ENCODE assay signal across 8 cellular contexts in the genomic region with DNA sequence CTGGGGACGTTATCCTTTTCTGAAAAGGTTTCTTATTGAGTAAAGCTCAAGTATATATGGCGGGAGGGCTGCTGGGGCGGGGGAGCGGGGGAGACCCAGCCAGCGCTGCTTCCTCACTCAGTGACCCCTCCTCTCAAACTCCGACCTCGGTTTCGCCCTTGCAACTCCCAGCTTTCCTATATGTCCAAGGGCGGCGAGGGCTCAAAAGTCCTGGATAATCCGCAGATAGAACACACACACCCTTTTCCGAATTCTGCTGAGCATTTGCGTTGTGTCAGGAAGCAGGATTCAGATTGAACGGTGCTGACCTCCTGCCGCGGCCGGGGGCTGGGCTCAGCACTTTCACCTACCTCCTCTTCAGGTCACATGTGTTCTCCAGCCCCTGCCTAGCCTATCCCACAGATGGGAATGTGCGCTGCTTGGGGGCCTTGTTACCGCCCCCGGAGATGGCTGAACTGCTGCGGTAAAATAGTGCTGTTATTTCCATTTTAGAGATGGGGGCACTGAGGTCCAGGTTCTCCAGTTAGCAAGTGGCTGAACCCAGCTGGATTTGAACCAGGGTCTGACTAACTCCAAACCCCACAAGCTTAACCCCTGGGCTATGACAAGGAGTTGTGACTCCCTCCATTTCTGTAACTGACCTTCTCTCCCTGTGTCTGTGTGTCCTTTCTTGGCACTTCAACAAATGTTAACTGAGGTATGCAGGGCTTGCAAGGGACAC. TPM values are rescaled to one million over a fixed set of nuclear protein-coding genes. Genes with fewer than 3 reads are reported as not detected.
DNase-seq lines count a peak whose midpoint lies in the region; ATAC-seq, FAIRE-seq and TF ChIP-seq lines count a peak whose summit lies in the region.

No MANE protein-coding gene starts in this region.

- no peak for TF ChIP-seq POLR2A in K562 (conservative IDR thresholded peaks at IDR 0.05)

- peak overlapping the region; percentile 92 for H3K4me3 Mint-ChIP-seq in mesothelial cell of epicardium

- intact Hi-C loops in K562 (cut with micrococcal nuclease) = loop anchor here (5.0 kb wide), 3 partner anchors 97 to 307 kb away; no protein-coding TSS in a partner anchor

- peak overlapping the region in 1 of 2 experiments; percentile 89; a peak in 3 of 4 replicates for H3K9ac ChIP-seq in K562 (ENCODE audit: insufficient read depth in 1 of 2, low read depth in 2 of 2, low read length in 2 of 2)

- H3K9me1 ChIP-seq in K562 (ENCODE audit: control insufficient read depth, insufficient read depth, low read length) = peaks cover 6% of the 10 kb centered on the region

- H3K27ac ChIP-seq in AG04450 (ENCODE audit: low read depth, low read length) (no peak overlapping the region), K562 (ENCODE audit: extremely low read depth, low read depth, low read length) (no peak overlapping the region)

- peaks cover 41% of the 10 kb centered on the region for H3K79me2 ChIP-seq in K562 (ENCODE audit: control insufficient read depth, insufficient read depth, low read length)

- ATAC-seq in K562 = no peak
- ATAC-seq in GM21576 (IDR thresholded peaks at IDR 0.05; ENCODE audit: unreplicated experiment) = no peak
- ATAC-seq in HG03521 (IDR thresholded peaks at IDR 0.05; ENCODE audit: unreplicated experiment) = no peak
- no peak for ATAC-seq in GM18870 (IDR thresholded peaks at IDR 0.05; ENCODE audit: unreplicated experiment)

- WGBS in K562 (ENCODE audit: insufficient coverage, low coverage, missing lambda C conversion rate) = 49% methylated on average over 21 of the region's 21 CpGs

- peak overlapping the region; percentile 93 for H2AFZ ChIP-seq in K562 (ENCODE audit: low read depth, low read length)

- H4K20me1 ChIP-seq in K562 (replicated peaks; ENCODE audit: control insufficient read depth, insufficient read depth, low read length) = peaks cover 14% of the 10 kb centered on the region

- no peak for TF ChIP-seq RAD21 in K562 (CRISPR knock-in tag; conservative IDR thresholded peaks at IDR 0.05 in 1 of 2, IDR thresholded peaks at IDR 0.05 in 1 of 2)

- H3K4me3 ChIP-seq in AG04450 (ENCODE audit: low read depth, low read length) = peak overlapping the region; percentile 64
- H3K4me3 ChIP-seq in HFF-Myc (replicated peaks; ENCODE audit: low read depth, low read length) = peak overlapping the region; percentile 81
- peak overlapping the region; percentile 89 for H3K4me3 ChIP-seq in K562

- peak overlapping the region; percentile 28 for H3K27ac Mint-ChIP-seq in mesothelial cell of epicardium

- no peaks in the 10 kb centered on the region for H3K36me3 ChIP-seq in K562 (ENCODE audit: control insufficient read depth, insufficient read depth, low read length)

- H3K9me3 ChIP-seq in AG04450 (ENCODE audit: control insufficient read depth, insufficient read depth, low read length) (no peaks in the 10 kb centered on the region; the same call in 1 of the 2 replicates), K562 (replicated peaks; ENCODE audit: control insufficient read depth, insufficient read depth, low read depth, low read length) (no peaks in the 10 kb centered on the region)

- H3K36me3 Mint-ChIP-seq in mesothelial cell of epicardium = no peaks in the 10 kb centered on the region

- TF ChIP-seq CTCF in AG04450 (IDR thresholded peaks at IDR 0.05; ENCODE audit: low read depth, low read length) = no peak
- no peak for TF ChIP-seq CTCF in HFF-Myc (IDR thresholded peaks at IDR 0.05; ENCODE audit: low read depth, low read length, missing control alignments)
- no peak for TF ChIP-seq CTCF in K562 (IDR thresholded peaks at IDR 0.05 in 2 of 3, conservative IDR thresholded peaks at IDR 0.05 in 1 of 3; ENCODE audit: insufficient read depth in 2 of 3, low read depth in 1 of 3, low read length in 3 of 3)
- no peak for TF ChIP-seq CTCF in mesothelial cell of epicardium (IDR thresholded peaks at IDR 0.05; ENCODE audit: unreplicated experiment)

- CTCF ChIA-PET in AG04450 (lab: Charles Lee) = interaction anchor here (0.6 to 10.7 kb wide), 17 partner anchors 14 to 305 kb away, joined by 3 to 180 read pairs (median 7); a partner anchor contains a TSS
- CTCF ChIA-PET in K562 (lab: Yijun Ruan, JAX; ENCODE audit: low intra/inter-chr PET ratio) = interaction anchor here (0.7 to 3.0 kb wide), 6 partner anchors 49 to 209 kb away, joined by 3 to 21 read pairs (median 7); no protein-coding TSS in a partner anchor

- no peak for DNase-seq in AG04450 (ENCODE audit: low read depth, low spot score)
- DNase-seq in HFF-Myc (ENCODE audit: extremely low read depth, low read depth) = no peak
- peak in 1 of 4 experiments; percentile 48 for DNase-seq in K562 (ENCODE audit: extremely low read depth in 1 of 4, low spot score in 3 of 4)
- no peak for DNase-seq in mesothelial cell of epicardium (ENCODE audit: low spot score in 2 of 2, unreplicated experiment in 2 of 2)
- no peak for DNase-seq in SIG-M5 (lab: John Stamatoyannopoulos, UW)

- H3K4me1 ChIP-seq in K562 (replicated peaks in 1 of 2; ENCODE audit: control insufficient read depth in 2 of 2, insufficient read depth in 2 of 2, low read length in 2 of 2) = peaks cover 61 to 64% of the 10 kb centered on the region in 2 experiments

- no peak for FAIRE-seq in K562 (lab: Jason Lieb, UNC)

- POLR2A ChIA-PET in AG04450 (lab: Yijun Ruan, JAX) = interaction anchor here (0.5 to 1.7 kb wide), 9 partner anchors 15 to 304 kb away, joined by 3 to 12 read pairs (median 5); no protein-coding TSS in a partner anchor
- POLR2A ChIA-PET in K562 (lab: Yijun Ruan, JAX) = interaction anchor here (0.6 to 1.2 kb wide), 10 partner anchors 8 to 267 kb away, joined by 3 to 5 read pairs (median 3); a partner anchor contains a TSS

- peaks cover 31% of the 10 kb centered on the region for H3K4me1 Mint-ChIP-seq in mesothelial cell of epicardium

- no TSS peak for BruUV-seq in K562 (replicated peaks; lab: Mats Ljungman, UMichigan)

- no peaks in the 10 kb centered on the region for H3K27me3 Mint-ChIP-seq in mesothelial cell of epicardium (ENCODE audit: low read depth)

- in situ Hi-C loops in K562 (cut with MboI) = loop anchor here (5.0 to 25.0 kb wide), 4 partner anchors 50 to 492 kb away; no protein-coding TSS in a partner anchor

- H3K27me3 ChIP-seq in AG04450 (ENCODE audit: control insufficient read depth, insufficient read depth, low read length) = no peaks in the 10 kb centered on the region
- peaks cover 0 to 4% of the 10 kb centered on the region in 2 experiments; a peak in 1 of 5 replicates for H3K27me3 ChIP-seq in K562 (ENCODE audit: control insufficient read depth in 2 of 2, insufficient read depth in 2 of 2, low read length in 2 of 2)

- TF ChIP-seq EP300 in K562 (IDR thresholded peaks at IDR 0.05; ENCODE audit: low read length) = no peak

- peak overlapping the region; percentile 95; the same call in 1 of the 2 replicates for H3K4me2 ChIP-seq in K562 (ENCODE audit: insufficient read depth, low read length)

- no peaks in the 10 kb centered on the region for H3K9me3 Mint-ChIP-seq in mesothelial cell of epicardium

RNA-seq across cellular contexts. Expression of a gene that starts 0.8 kb away (rescaled TPM):
- polyA plus RNA-seq in AG04450 (2011; rRNA removed) (2.8 and 3.0 TPM in 2 replicates), K562 (2011; rRNA removed) (3.1 and 4.2 TPM in 2 replicates), K562 (2014; fragmentation: Illumina TruSeq; extraction: Trizol) (5.4 and 9.5 TPM in 2 replicates), K562 (2014; fragmentation: Nextera tagmentation; extraction: Ambion mirVana) (under 1 TPM; 0.21 to 0.59 TPM), K562 (2014; rRNA removed) (8.5 and 9.0 TPM in 2 replicates)
- polyA minus RNA-seq in AG04450 (2011; rRNA and poly(A)+ RNA removed) = 3.7 and 5.3 TPM in 2 replicates
- total RNA-seq in K562 (2011; cell fraction: chromatin; rRNA removed; ENCODE audit: low replicate concordance) = 62.5 and 101 TPM in 2 replicates
- total RNA-seq in K562 (2011; cell fraction: nucleolus; rRNA removed) = 36.7 and 38.9 TPM in 2 replicates
- total RNA-seq in K562 (2011; cell fraction: nucleoplasm; rRNA removed) = 49.2 and 72.8 TPM in 2 replicates
- total RNA-seq in K562 (2014; rRNA removed) (7.9 and 12.5 TPM in 2 replicates), K562 (2014; rRNA removed; fragmentation: Illumina TruSeq; extraction: Trizol) (3.6 and 4.6 TPM in 2 replicates), K562 (2015; rRNA removed; fragmentation: Illumina TruSeq; extraction: Trizol) (4.7 and 4.8 TPM in 2 replicates), K562 (2021) (36.4 and 37.8 TPM in 2 replicates), mesothelial cell of epicardium (71.4 to 73.5 TPM (median 72.1 TPM) in 3 replicates)
- 2.3 and 3.9 TPM in 2 replicates for polyA plus RNA-seq in K562 (2011; cell fraction: cytosol; rRNA removed)
- polyA plus RNA-seq in K562 (2011; cell fraction: nucleus; rRNA removed) = 13.3 and 21.8 TPM in 2 replicates
- polyA plus RNA-seq in K562 (2012) = 13.7 and 18.2 TPM in 2 replicates
- 3.7 and 9.1 TPM in 2 replicates for polyA minus RNA-seq in K562 (2011; rRNA and poly(A)+ RNA removed)
- 12.2 and 15.2 TPM in 2 replicates for polyA minus RNA-seq in K562 (2011; cell fraction: cytosol; rRNA and poly(A)+ RNA removed)
- polyA minus RNA-seq in K562 (2011; cell fraction: nucleus; rRNA and poly(A)+ RNA removed) = 10.6 and 11.6 TPM in 2 replicates

RNA-seq across cellular contexts. Expression of a gene that starts 30.2 kb away (rescaled TPM):
- not detected in 2 replicates for polyA plus RNA-seq in AG04450 (2011; rRNA removed)
- polyA minus RNA-seq in AG04450 (2011; rRNA and poly(A)+ RNA removed) = not detected in 2 replicates
- total RNA-seq in K562 (2011; cell fraction: chromatin; rRNA removed; ENCODE audit: low replicate concordance) = not detected in 2 replicates
- total RNA-seq in K562 (2011; cell fraction: nucleolus; rRNA removed) = not detected in 2 replicates
- total RNA-seq in K562 (2011; cell fraction: nucleoplasm; rRNA removed) = not detected in 2 replicates
- total RNA-seq in K562 (2014; rRNA removed) = not detected in 2 replicates
- total RNA-seq in K562 (2014; rRNA removed; fragmentation: Illumina TruSeq; extraction: Trizol) = not detected in 2 replicates
- not detected in 2 replicates for total RNA-seq in K562 (2015; rRNA removed; fragmentation: Illumina TruSeq; extraction: Trizol)
- 0.11 and 0.38 TPM in 2 replicates for total RNA-seq in K562 (2021)
- polyA plus RNA-seq in K562 (2011; rRNA removed) = 0.04 TPM in 1 of 2 replicates, not detected in the other
- polyA plus RNA-seq in K562 (2011; cell fraction: cytosol; rRNA removed) = 0.06 TPM in 1 of 2 replicates, not detected in the other
- 0.20 TPM in 1 of 2 replicates, not detected in the other for polyA plus RNA-seq in K562 (2011; cell fraction: nucleus; rRNA removed)
- not detected in 2 replicates for polyA plus RNA-seq in K562 (2012)
- polyA plus RNA-seq in K562 (2014; fragmentation: Illumina TruSeq; extraction: Trizol) = not detected in 2 replicates
- polyA plus RNA-seq in K562 (2014; fragmentation: Nextera tagmentation; extraction: Ambion mirVana) = not detected
- not detected in 2 replicates for polyA plus RNA-seq in K562 (2014; rRNA removed)
- polyA minus RNA-seq in K562 (2011; rRNA and poly(A)+ RNA removed) = not detected in 2 replicates
- polyA minus RNA-seq in K562 (2011; cell fraction: cytosol; rRNA and poly(A)+ RNA removed) = not detected in 2 replicates
- polyA minus RNA-seq in K562 (2011; cell fraction: nucleus; rRNA and poly(A)+ RNA removed) = not detected in 2 replicates
- total RNA-seq in mesothelial cell of epicardium = 0.11 to 0.53 TPM (median 0.20 TPM) in 3 replicates
